In genomic region chr22:37267128-37267587, GRCh38 we compare ENCODE assay signal across 8 cellular contexts.
DNase-seq lines count a peak whose midpoint lies in the region; ATAC-seq and TF ChIP-seq lines count a peak whose summit lies in the region.

No MANE protein-coding gene starts in this region.

- no peaks in the 10 kb centered on the region for H3F3A ChIP-seq in SU-DHL-6 (ENCODE audit: insufficient read depth)

- TF ChIP-seq CTCF in SU-DHL-6 (IDR thresholded peaks at IDR 0.05; ENCODE audit: insufficient read depth, low read length, poor library complexity, severe bottlenecking), result peak; percentile 96

- H3K79me2 ChIP-seq in SU-DHL-6 (ENCODE audit: insufficient read depth, low read length), result no peaks in the 10 kb centered on the region

- peak overlapping the region; percentile 65 for H3K4me2 ChIP-seq in SU-DHL-6 (ENCODE audit: low read depth, low read length, poor library complexity, severe bottlenecking)

- H3K27me3 ChIP-seq in SU-DHL-6 (ENCODE audit: low read length), result no peaks in the 10 kb centered on the region

- no peaks in the 10 kb centered on the region; the same call in 1 of the 2 replicates for H3K36me3 ChIP-seq in SU-DHL-6 (ENCODE audit: low read length)

- H4K20me1 ChIP-seq in SU-DHL-6 (ENCODE audit: low read depth, low read length), result no peaks in the 10 kb centered on the region

- peaks cover 8% of the 10 kb centered on the region; the same call in 1 of the 2 replicates for H3K9me3 ChIP-seq in SU-DHL-6 (ENCODE audit: insufficient read depth, low read length)

- ATAC-seq in HG03108 (IDR thresholded peaks at IDR 0.05; ENCODE audit: unreplicated experiment), result peak; percentile 65

- H3K9me2 ChIP-seq in SU-DHL-6 (replicated peaks; ENCODE audit: insufficient read depth, low read length), result no peaks in the 10 kb centered on the region

- H3K27ac ChIP-seq in SU-DHL-6 (ENCODE audit: low read depth, low read length) (no peak overlapping the region), angular gyrus (ENCODE audit: low read depth, low read length) (peak overlapping the region; percentile 8)

- peak overlapping the region; percentile 38 for H3K4me3 ChIP-seq in SU-DHL-6 (ENCODE audit: insufficient read depth, low read length, poor library complexity, severe bottlenecking)

- no peak overlapping the region for H3K9ac ChIP-seq in SU-DHL-6 (ENCODE audit: low read length)

- no peak overlapping the region for H2AFZ ChIP-seq in SU-DHL-6 (ENCODE audit: low read depth, low read length, severe bottlenecking)

- peak; percentile 56 for DNase-seq in NCI-H2227 (lab: John Stamatoyannopoulos, UW; ENCODE audit: unreplicated experiment)
- no peak for DNase-seq in NCI-H2227 treated with DMSO at 0.1 percent for 48 hours (lab: John Stamatoyannopoulos, UW)
- peak; percentile 78 for DNase-seq in islet precursor cell
- peak; percentile 62 for DNase-seq in stimulated activated CD4-positive, alpha-beta T cell treated with anti-CD3 and anti-CD28 coated beads, Interleukin-1b, Interleukin-23, amount 100 ng/mL, for 48 hours
- no peak for DNase-seq in HuH-7.5 (ENCODE audit: low spot score)

Comparison
In these comparisons a context has a peak if more than half of its experiments do, and no peak if none do; other contexts are left out.
1. DNase-seq: peak in NCI-H2227 (single experiment), islet precursor cell (single experiment) and stimulated activated CD4-positive, alpha-beta T cell treated with anti-CD3 and anti-CD28 coated beads, Interleukin-1b, Interleukin-23, amount 100 ng/mL, for 48 hours (single experiment); none in NCI-H2227 treated with DMSO at 0.1 percent for 48 hours (single experiment) and HuH-7.5 (single experiment).